In the genomic region with DNA sequence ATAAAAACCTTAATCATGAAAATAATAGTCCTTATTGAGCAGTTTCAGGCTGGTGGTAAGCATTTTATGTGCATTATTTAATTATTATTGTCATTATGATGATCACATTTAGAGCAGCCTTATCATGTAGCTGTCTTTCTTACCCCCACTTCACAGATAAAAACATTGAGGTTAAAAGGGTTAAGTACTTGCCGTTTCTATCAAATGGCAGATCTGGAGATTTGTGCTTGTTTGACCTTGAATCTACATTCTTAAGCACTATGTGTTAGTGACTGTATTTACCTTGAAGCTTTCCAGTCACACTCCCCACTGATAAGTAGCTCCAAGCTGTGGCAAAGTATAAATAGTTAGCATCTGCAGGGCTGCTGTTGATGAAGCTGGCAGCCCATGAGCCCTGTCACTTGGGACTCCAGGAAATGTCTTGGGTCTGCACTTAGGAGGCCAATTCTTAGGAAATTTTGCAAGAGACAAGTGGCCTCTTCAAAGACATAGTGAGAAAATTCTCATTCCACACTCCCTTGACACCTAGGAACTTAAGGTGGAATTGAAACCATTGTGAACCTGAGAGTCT, we compare ENCODE assay signal across 23 cellular contexts.
DNase-seq lines count a peak whose midpoint lies in the region; ATAC-seq, FAIRE-seq and TF ChIP-seq lines count a peak whose summit lies in the region.
"Had no signal": no experiment of that assay in that cellular context is flagged by ENCODE, and none has a peak within 500 bp of the region (broad histone marks: within the 10 kb centered on the region; RNA-seq: fewer than 3 reads in every experiment).

No MANE protein-coding gene starts in this region.

- no peaks in the 10 kb centered on the region for H3K79me1 ChIP-seq in mesendoderm (ENCODE audit: low read length)

- DNase-seq in HepG2 (ENCODE audit: low spot score) (no peak), right lobe of liver (no peak), lower lobe of right lung (peak; percentile 49), mesendoderm (peak; percentile 80), upper lobe of right lung (peak; percentile 51), putamen (ENCODE audit: low spot score) (no peak)
- DNase-seq: 8988T; ACHN; BE2C; C1 segment of cervical spinal cord; Caco-2; Calu3; CD4-positive, alpha-beta T cell; CD8-positive, alpha-beta T cell; DMS79 treated with DMSO at 0.1 percent for 48 hours; GF-D8 had no signal

- no peak for TF ChIP-seq RAD21 in HepG2 (CRISPR knock-in tag; IDR thresholded peaks at IDR 0.05)

- no peak overlapping the region for H3K18ac ChIP-seq in mesendoderm (ENCODE audit: low read length)

- BruUV-seq in HepG2 (replicated peaks; lab: Mats Ljungman, UMichigan): no TSS peak

- ATAC-seq in HepG2 (no peak), right lobe of liver (no peak), lower lobe of right lung (peak; percentile 79 to 86), upper lobe of right lung (peak; percentile 84), HG03135 (IDR thresholded peaks at IDR 0.05; ENCODE audit: unreplicated experiment) (no peak), GM19023 (IDR thresholded peaks at IDR 0.05; ENCODE audit: unreplicated experiment) (no peak)
- ATAC-seq: CD8-positive, alpha-beta T cell had no signal

- H3K4ac ChIP-seq in mesendoderm (ENCODE audit: low read depth, low read length): no peak overlapping the region

- no peak overlapping the region for H2BK5ac ChIP-seq in mesendoderm (ENCODE audit: low read length)

- H3K9ac ChIP-seq in HepG2 (ENCODE audit: insufficient read depth, low read depth, low read length): no peak overlapping the region
- H3K9ac ChIP-seq in mesendoderm (ENCODE audit: low read length): no peak overlapping the region
- H3K9ac ChIP-seq: BLaER1 had no signal

- no peak overlapping the region for H4K5ac ChIP-seq in mesendoderm (ENCODE audit: low read length)

- no peak for FAIRE-seq in HepG2 (lab: Jason Lieb, UNC)
- FAIRE-seq: A204.1, D721Med, G401.6, GM12891 had no signal

- H3K9me3 ChIP-seq in HepG2 (ENCODE audit: low read length) (peaks cover 12% of the 10 kb centered on the region; the same call in 1 of the 2 replicates), right lobe of liver (no peaks in the 10 kb centered on the region), lower lobe of right lung (peaks cover 6% of the 10 kb centered on the region), upper lobe of right lung (no peaks in the 10 kb centered on the region)
- H3K9me3 ChIP-seq: BE2C, Caco-2 had no signal

- H2AFZ ChIP-seq in HepG2 (ENCODE audit: low read length): no peak overlapping the region

- H2BK120ac ChIP-seq in mesendoderm (ENCODE audit: low read depth, low read length): no peak overlapping the region

- TF ChIP-seq EP300 in HepG2 (IDR thresholded peaks at IDR 0.05; ENCODE audit: low read depth in 2 of 2, low read length in 2 of 2) (no peak), HepG2 (CRISPR knock-in tag; IDR thresholded peaks at IDR 0.05; ENCODE audit: borderline replicate concordance) (no peak)

- in situ Hi-C loops in HepG2 (cut with HindIII; ENCODE audit: extremely low pct_ligation_motif_present, low pct_unique_long_range_greater_than_20kb): no loop called here

- POLR2A ChIA-PET in HepG2 (lab: Yijun Ruan, JAX): interaction anchor here (0.9 kb wide), 1 partner anchor 9 kb away, joined by 5 read pairs; no protein-coding TSS in a partner anchor

- H3K23ac ChIP-seq in mesendoderm (ENCODE audit: low read length): no peak overlapping the region

- no peak overlapping the region for H4K8ac ChIP-seq in mesendoderm (ENCODE audit: low read depth, low read length)

- intact Hi-C loops in HepG2 (cut with micrococcal nuclease; ENCODE audit: unreplicated experiment): no loop called here
- intact Hi-C loops in right lobe of liver (cut with DNase I): no loop called here
- intact Hi-C loops in lower lobe of right lung (cut with DNase I): no loop called here
- intact Hi-C loops in upper lobe of right lung (cut with DNase I): no loop called here

- H3K4me1 ChIP-seq in HepG2 (ENCODE audit: insufficient read depth, low read length): peaks cover 10% of the 10 kb centered on the region
- peaks cover 0 to 5% (median 0%) of the 10 kb centered on the region in 4 donors for H3K4me1 ChIP-seq in right lobe of liver
- peaks cover 19% of the 10 kb centered on the region for H3K4me1 ChIP-seq in lower lobe of right lung
- no peaks in the 10 kb centered on the region for H3K4me1 ChIP-seq in mesendoderm (ENCODE audit: control insufficient read depth, low read depth, low read length)
- H3K4me1 ChIP-seq in upper lobe of right lung: peaks cover 5% of the 10 kb centered on the region
- H3K4me1 ChIP-seq: BE2C, BLaER1, Caco-2 had no signal

- H3K27ac ChIP-seq in HepG2 (ENCODE audit: extremely low read length, insufficient read depth, low read length) (no peak overlapping the region), right lobe of liver (no peak overlapping the region), lower lobe of right lung (no peak overlapping the region), mesendoderm (ENCODE audit: low read depth, low read length) (no peak overlapping the region), upper lobe of right lung (no peak overlapping the region)
- H3K27ac ChIP-seq: BLaER1 had no signal

- 56% methylated on average over 1 of the region's 1 CpG for WGBS in HepG2 (ENCODE audit: low lambda C conversion rate)
- WGBS in right lobe of liver (ENCODE audit: insufficient coverage, low coverage, low lambda C conversion rate, missing lambda C conversion rate): 73% methylated on average over 1 of the region's 1 CpG
- no CpG with 5 or more reads among the region's 1 CpG for WGBS in mesendoderm (ENCODE audit: extremely low coverage, insufficient coverage, low lambda C conversion rate)

- H3K36me3 ChIP-seq in HepG2 (replicated peaks in 1 of 2; ENCODE audit: control insufficient read depth in 1 of 2, insufficient read depth in 2 of 2, low read length in 2 of 2) (no peaks in the 10 kb centered on the region), right lobe of liver (no peaks in the 10 kb centered on the region), lower lobe of right lung (no peaks in the 10 kb centered on the region), mesendoderm (ENCODE audit: control insufficient read depth, insufficient read depth, low read length) (no peaks in the 10 kb centered on the region), upper lobe of right lung (no peaks in the 10 kb centered on the region)
- H3K36me3 ChIP-seq: BE2C, BLaER1 had no signal

- H3K79me2 ChIP-seq in HepG2 (ENCODE audit: insufficient read depth, low read length): no peaks in the 10 kb centered on the region
- no peaks in the 10 kb centered on the region for H3K79me2 ChIP-seq in mesendoderm (ENCODE audit: control insufficient read depth, insufficient read depth, low read length)

- CTCF ChIA-PET in HepG2 (lab: Yijun Ruan, JAX; ENCODE audit: low intra/inter-chr PET ratio, low total read pairs): no interaction called here

- TF ChIP-seq POLR2A in HepG2 (IDR thresholded peaks at IDR 0.05; ENCODE audit: insufficient read depth in 1 of 2, low read depth in 2 of 2, low read length in 2 of 2) (no peak), right lobe of liver (IDR thresholded peaks at IDR 0.05) (no peak)

- H3K56ac ChIP-seq in mesendoderm (ENCODE audit: low read length): no peak overlapping the region

- H3K27me3 ChIP-seq in HepG2 (ENCODE audit: control insufficient read depth in 1 of 2, insufficient read depth in 2 of 2, low read length in 2 of 2) (no peaks in the 10 kb centered on the region), right lobe of liver (no peaks in the 10 kb centered on the region), lower lobe of right lung (ENCODE audit: low read depth) (no peaks in the 10 kb centered on the region), mesendoderm (ENCODE audit: insufficient read depth, low read length, poor library complexity) (no peaks in the 10 kb centered on the region), upper lobe of right lung (no peaks in the 10 kb centered on the region)
- H3K27me3 ChIP-seq: BE2C, BLaER1 had no signal

- TF ChIP-seq CTCF in HepG2 (CRISPR knock-in tag; IDR thresholded peaks at IDR 0.05): no peak
- no peak for TF ChIP-seq CTCF in right lobe of liver (IDR thresholded peaks at IDR 0.05)
- no peak for TF ChIP-seq CTCF in lower lobe of right lung (IDR thresholded peaks at IDR 0.05)
- no peak for TF ChIP-seq CTCF in upper lobe of right lung (IDR thresholded peaks at IDR 0.05)

- no peaks in the 10 kb centered on the region for H4K20me1 ChIP-seq in HepG2 (ENCODE audit: insufficient read depth, low read length)
- H4K20me1 ChIP-seq: BLaER1 had no signal

- no peak overlapping the region for H2AK5ac ChIP-seq in mesendoderm (ENCODE audit: low read length)

- no peak overlapping the region for H2BK15ac ChIP-seq in mesendoderm (replicated peaks; ENCODE audit: low read depth)

- H3K4me3 ChIP-seq in HepG2 (replicated peaks in 1 of 3; ENCODE audit: insufficient read depth in 1 of 3, low read depth in 2 of 3, low read length in 3 of 3): no peak overlapping the region
- H3K4me3 ChIP-seq in right lobe of liver: no peak overlapping the region
- H3K4me3 ChIP-seq in lower lobe of right lung: no peak overlapping the region
- no peak overlapping the region for H3K4me3 ChIP-seq in mesendoderm (ENCODE audit: low read length)
- H3K4me3 ChIP-seq in upper lobe of right lung: no peak overlapping the region
- H3K4me3 ChIP-seq: BLaER1 had no signal

- H3K4me2 ChIP-seq in HepG2 (ENCODE audit: low read depth, low read length): no peak overlapping the region
- no peak overlapping the region for H3K4me2 ChIP-seq in mesendoderm (ENCODE audit: low read length)
- H3K4me2 ChIP-seq: BLaER1 had no signal

TF ChIP-seq in HepG2, 621 proteins besides CTCF, POLR2A, EP300 and RAD21:
- TF ChIP-seq, protein P1, sequence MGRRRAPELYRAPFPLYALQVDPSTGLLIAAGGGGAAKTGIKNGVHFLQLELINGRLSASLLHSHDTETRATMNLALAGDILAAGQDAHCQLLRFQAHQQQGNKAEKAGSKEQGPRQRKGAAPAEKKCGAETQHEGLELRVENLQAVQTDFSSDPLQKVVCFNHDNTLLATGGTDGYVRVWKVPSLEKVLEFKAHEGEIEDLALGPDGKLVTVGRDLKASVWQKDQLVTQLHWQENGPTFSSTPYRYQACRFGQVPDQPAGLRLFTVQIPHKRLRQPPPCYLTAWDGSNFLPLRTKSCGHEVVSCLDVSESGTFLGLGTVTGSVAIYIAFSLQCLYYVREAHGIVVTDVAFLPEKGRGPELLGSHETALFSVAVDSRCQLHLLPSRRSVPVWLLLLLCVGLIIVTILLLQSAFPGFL (CRISPR knock-in tag; IDR thresholded peaks at IDR 0.05): no peak
- peak; percentile 59 for TF ChIP-seq ZNF629 (CRISPR knock-in tag; conservative IDR thresholded peaks at IDR 0.05)
TF ChIP-seq in HepG2: peak in this region for 1.

Comparison
In these comparisons a context has a peak if more than half of its experiments do, and no peak if none do; other contexts are left out.
1. ATAC-seq: peak in lower lobe of right lung (2 of 2) and upper lobe of right lung (single experiment); none in HepG2 (single experiment), right lobe of liver (0 of 4), HG03135 (single experiment) and GM19023 (single experiment).
2. DNase-seq: peak in lower lobe of right lung (single experiment), mesendoderm (single experiment) and upper lobe of right lung (single experiment); none in HepG2 (single experiment), right lobe of liver (0 of 3) and putamen (single experiment).